In the genomic region with DNA sequence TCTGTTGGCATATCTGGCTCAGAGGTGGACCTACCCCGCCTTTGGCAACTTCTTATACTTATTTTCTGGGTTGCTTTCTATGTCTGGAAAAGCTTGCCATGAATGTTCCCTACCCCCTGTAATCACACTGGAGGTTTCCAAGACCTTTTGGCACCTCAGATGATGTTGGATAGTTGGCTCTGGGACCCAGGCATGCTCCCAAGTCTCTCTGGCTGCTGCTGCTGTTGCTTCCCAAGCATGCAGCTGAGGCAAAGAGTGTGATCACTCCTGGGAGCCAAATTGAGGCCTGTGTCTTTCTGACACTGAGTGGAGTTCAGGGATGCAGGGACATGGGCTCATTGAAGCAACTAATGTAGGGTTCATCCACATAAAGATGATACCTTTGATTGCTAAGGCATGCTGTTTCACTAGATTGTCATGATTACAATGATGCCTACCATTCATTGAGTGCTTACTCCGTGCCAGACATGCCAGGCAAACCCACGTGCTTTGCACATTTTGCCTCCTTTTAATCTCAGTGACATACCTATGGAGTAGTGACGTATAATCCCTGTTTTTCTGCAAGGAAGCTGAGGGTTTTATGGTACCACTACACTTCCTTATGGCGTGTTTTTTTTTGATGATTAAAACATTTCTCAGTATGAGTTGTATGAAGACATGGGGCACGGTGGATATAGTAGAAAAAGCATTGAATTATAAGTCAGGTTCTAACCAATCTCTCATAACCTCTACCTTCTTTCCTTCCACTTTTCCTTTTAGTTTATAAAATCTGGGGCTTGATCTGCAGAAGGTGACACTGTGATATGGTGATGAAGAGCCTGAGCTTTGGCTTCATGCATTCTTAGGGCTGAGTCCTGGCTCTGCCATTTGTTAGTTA, we compare ENCODE assay signal across 24 cellular contexts.
DNase-seq lines count a peak whose midpoint lies in the region; ATAC-seq and TF ChIP-seq lines count a peak whose summit lies in the region.
"Had no signal": no experiment of that assay in that cellular context is flagged by ENCODE, and none has a peak within 500 bp of the region (broad histone marks: within the 10 kb centered on the region; RNA-seq: fewer than 3 reads in every experiment).

No MANE protein-coding gene starts in this region.

- H3K27me3 Mint-ChIP-seq in activated CD4-positive, alpha-beta T cell treated with anti-CD3 and anti-CD28 coated beads for 36 hours: no peaks in the 10 kb centered on the region
- H3K27me3 Mint-ChIP-seq: activated B cell treated with CpG ODN at 0.5 μM for 24 hours; activated naive CD8-positive, alpha-beta T cell treated with anti-CD3 and anti-CD28 coated beads, Interleukin-2, amount 50 U/mL, for 24 hours had no signal

- intact Hi-C loops in activated CD4-positive, alpha-beta T cell treated with anti-CD3 and anti-CD28 coated beads for 36 hours (cut with DNase I, micrococcal nuclease): no loop called here
- intact Hi-C loops in ascending aorta (cut with DNase I) (loop anchor here (2.0 kb wide), 1 partner anchor 20 kb away; no protein-coding TSS in a partner anchor), tibial artery (cut with DNase I; ENCODE audit: low total_unique reads) (no loop called here)

- no peak for TF ChIP-seq CTCF in ascending aorta (IDR thresholded peaks at IDR 0.05)
- no peak for TF ChIP-seq CTCF in tibial artery (IDR thresholded peaks at IDR 0.05)

- no peaks in the 10 kb centered on the region for H3K9me3 Mint-ChIP-seq in activated CD4-positive, alpha-beta T cell treated with anti-CD3 and anti-CD28 coated beads for 36 hours (ENCODE audit: low read depth)
- H3K9me3 Mint-ChIP-seq: activated B cell treated with CpG ODN at 0.5 μM for 24 hours; activated naive CD8-positive, alpha-beta T cell treated with anti-CD3 and anti-CD28 coated beads, Interleukin-2, amount 50 U/mL, for 24 hours had no signal

- POLR2A ChIA-PET in activated CD4-positive, alpha-beta T cell treated with anti-CD3 and anti-CD28 coated beads for 36 hours (lab: Charles Lee): interaction anchor here (0.5 kb wide), 1 partner anchor 83 kb away, joined by 5 read pairs; no protein-coding TSS in a partner anchor

- no peak overlapping the region for H3K4me3 ChIP-seq in ascending aorta
- no peak overlapping the region for H3K4me3 ChIP-seq in tibial artery
- H3K4me3 ChIP-seq: body of pancreas, esophagus squamous epithelium, lung, spleen had no signal

- H3K27me3 ChIP-seq in ascending aorta (no peaks in the 10 kb centered on the region), tibial artery (no peaks in the 10 kb centered on the region)
- H3K27me3 ChIP-seq: body of pancreas, esophagus squamous epithelium, spleen had no signal

- no peak overlapping the region for H3K4me3 Mint-ChIP-seq in activated CD4-positive, alpha-beta T cell treated with anti-CD3 and anti-CD28 coated beads for 36 hours
- H3K4me3 Mint-ChIP-seq: activated B cell treated with CpG ODN at 0.5 μM for 24 hours; activated naive CD8-positive, alpha-beta T cell treated with anti-CD3 and anti-CD28 coated beads, Interleukin-2, amount 50 U/mL, for 24 hours had no signal

- DNase-seq in activated CD4-positive, alpha-beta T cell treated with anti-CD3 and anti-CD28 coated beads for 36 hours: no peak
- DNase-seq in activated CD4-positive, alpha-beta T cell treated with anti-CD3 and anti-CD28 coated beads, Interleukin-2, amount 50 U/mL, for 1 hour: no peak
- DNase-seq in ascending aorta (ENCODE audit: low spot score in 2 of 2) (peak in 1 of 2 donors; percentile 75), medulla oblongata (ENCODE audit: extremely low spot score) (peak; percentile 69), tibial artery (peak; percentile 70 to 82), NOMO-1 (lab: John Stamatoyannopoulos, UW; ENCODE audit: unreplicated experiment in 2 of 2) (no peak), hippocampal formation (lab: John Stamatoyannopoulos, UW) (no peak), NCI-H774 (lab: John Stamatoyannopoulos, UW) (no peak)
- DNase-seq: 8988T; activated B cell treated with CpG ODN at 0.5 μM for 24 hours; activated CD4-positive, alpha-beta T cell treated with anti-CD3 and anti-CD28 coated beads, Interleukin-2, amount 50 U/mL, for 48 hours; activated CD8-positive, alpha-beta memory T cell treated with anti-CD3 and anti-CD28 coated beads, Interleukin-2, amount 50 U/mL, for 4 hours; activated naive CD8-positive, alpha-beta T cell treated with anti-CD3 and anti-CD28 coated beads, Interleukin-2, amount 50 U/mL, for 24 hours; body of pancreas; esophagus squamous epithelium; islet precursor cell; NCI-H1092; NCI-H1930; NCI-H226; spleen; stimulated activated CD4-positive, alpha-beta T cell treated with anti-CD3 and anti-CD28 coated beads, Interleukin-2, amount 100 ng/mL, for 48 hours; stimulated activated naive CD4-positive, alpha-beta T cell had no signal

- no peaks in the 10 kb centered on the region for H3K36me3 Mint-ChIP-seq in activated CD4-positive, alpha-beta T cell treated with anti-CD3 and anti-CD28 coated beads for 36 hours (ENCODE audit: low read depth)

- CTCF ChIA-PET in activated CD4-positive, alpha-beta T cell treated with anti-CD3 and anti-CD28 coated beads for 36 hours (lab: Charles Lee): interaction anchor here (0.6 to 2.3 kb wide), 2 partner anchors 24 to 262 kb away, joined by 3 to 6 read pairs; no protein-coding TSS in a partner anchor

- peak overlapping the region; percentile 14 to 81 for H3K27ac ChIP-seq in ascending aorta
- H3K27ac ChIP-seq in tibial artery: peak overlapping the region in 1 of 2 donors; percentile 15
- H3K27ac ChIP-seq: body of pancreas, esophagus squamous epithelium, spleen had no signal

- H3K4me1 ChIP-seq in ascending aorta (peaks cover 39 to 72% of the 10 kb centered on the region in 2 donors), tibial artery (peaks cover 0 to 79% (median 52%) of the 10 kb centered on the region in 4 donors)

- no peaks in the 10 kb centered on the region for H3K9me3 ChIP-seq in ascending aorta
- no peaks in the 10 kb centered on the region for H3K9me3 ChIP-seq in tibial artery
- H3K9me3 ChIP-seq: body of pancreas, esophagus squamous epithelium, spleen had no signal

- H3K36me3 ChIP-seq in ascending aorta: no peaks in the 10 kb centered on the region
- H3K36me3 ChIP-seq in tibial artery: no peaks in the 10 kb centered on the region
- H3K36me3 ChIP-seq: esophagus squamous epithelium, spleen had no signal

- H3K27ac Mint-ChIP-seq in activated CD4-positive, alpha-beta T cell treated with anti-CD3 and anti-CD28 coated beads for 36 hours: no peak overlapping the region
- H3K27ac Mint-ChIP-seq: activated B cell treated with CpG ODN at 0.5 μM for 24 hours; activated naive CD8-positive, alpha-beta T cell treated with anti-CD3 and anti-CD28 coated beads, Interleukin-2, amount 50 U/mL, for 24 hours had no signal

- H3K4me1 Mint-ChIP-seq in activated CD4-positive, alpha-beta T cell treated with anti-CD3 and anti-CD28 coated beads for 36 hours: peaks cover 31% of the 10 kb centered on the region

- ATAC-seq in activated CD4-positive, alpha-beta T cell treated with anti-CD3 and anti-CD28 coated beads for 36 hours: peak; percentile 70
- ATAC-seq: activated naive CD8-positive, alpha-beta T cell treated with anti-CD3 and anti-CD28 coated beads, Interleukin-2, amount 50 U/mL, for 24 hours; body of pancreas; HCT116 had no signal

Comparison
In these comparisons a context has a peak if more than half of its experiments do, and no peak if none do; other contexts are left out.
1. DNase-seq: peak in medulla oblongata (single experiment) and tibial artery (2 of 2); none in activated CD4-positive, alpha-beta T cell treated with anti-CD3 and anti-CD28 coated beads for 36 hours (single experiment), activated CD4-positive, alpha-beta T cell treated with anti-CD3 and anti-CD28 coated beads, Interleukin-2, amount 50 U/mL, for 1 hour (single experiment), NOMO-1 (0 of 2), hippocampal formation (0 of 2) and NCI-H774 (single experiment).